10 cellular contexts compared by ENCODE assay signal in the genomic region with DNA sequence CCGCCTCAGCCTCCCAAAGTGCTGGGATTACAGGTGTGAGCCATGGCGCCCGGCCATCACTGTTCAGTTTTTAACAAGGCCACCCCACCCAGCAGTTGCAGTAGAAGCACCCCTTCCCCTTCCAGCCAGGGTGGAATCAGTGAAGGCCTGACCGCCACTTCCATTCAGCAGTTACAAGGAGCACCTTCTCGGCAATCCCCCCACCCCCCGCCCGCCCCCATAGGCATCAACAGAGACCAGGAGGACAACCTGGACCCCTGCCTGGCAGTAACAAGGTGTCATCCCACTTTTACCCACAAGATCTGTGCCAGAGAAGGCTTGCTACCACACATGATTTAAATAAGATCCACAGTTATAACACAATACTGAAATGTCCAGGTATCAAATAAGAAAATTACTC. TPM values are rescaled to one million over a fixed set of nuclear protein-coding genes. Genes with fewer than 3 reads are reported as not detected.
"Had no signal": no experiment of that assay in that cellular context is flagged by ENCODE, and none has a peak within 500 bp of the region (broad histone marks: within the 10 kb centered on the region; RNA-seq: fewer than 3 reads in every experiment).

No MANE protein-coding gene starts in this region.

- ATAC-seq: HCT116, K562 had no signal

- H3K27ac ChIP-seq: GM23248 had no signal

- H3K27ac Mint-ChIP-seq: HFFc6 had no signal

- H3K36me3 ChIP-seq: HAP-1 had no signal

- H3K4me1 ChIP-seq: HAP-1 had no signal

- H3K4me3 ChIP-seq: GM23248, HAP-1, K562 had no signal

- DNase-seq: GM23248, GOT3, H7, HFFc6, IMR-90 had no signal

- H3K4me3 Mint-ChIP-seq: HFFc6 had no signal

RNA-seq across cellular contexts. Expression of a gene that starts 23.1 kb away (rescaled TPM):
- total RNA-seq: GM23248, H4, H7, HFFc6, HT-29, IMR-90, K562 had no signal
